27 cellular contexts compared by ENCODE assay signal in the genomic region with DNA sequence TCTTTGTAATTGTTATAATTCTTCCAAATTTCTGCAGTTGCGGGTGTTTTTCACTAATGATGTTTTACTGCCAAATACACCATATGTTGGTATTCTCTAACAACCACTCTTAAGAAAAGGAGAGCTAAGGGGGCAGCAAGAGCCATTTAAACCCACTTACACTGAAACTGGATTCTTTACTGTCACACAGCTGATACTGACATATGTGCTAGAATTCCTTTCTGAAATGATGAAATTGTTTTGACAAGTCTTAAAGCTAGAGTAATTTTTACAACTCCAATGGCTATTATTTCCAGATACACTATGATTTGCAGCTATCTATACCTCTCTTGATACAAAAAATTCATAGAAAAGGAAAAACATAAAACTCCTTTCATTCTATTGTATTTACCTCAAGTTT.
"Had no signal": no experiment of that assay in that cellular context is flagged by ENCODE, and none has a peak within 500 bp of the region (broad histone marks: within the 10 kb centered on the region; RNA-seq: fewer than 3 reads in every experiment).

No MANE protein-coding gene starts in this region.

- H3K27ac Mint-ChIP-seq: activated CD4-positive, alpha-beta T cell treated with anti-CD3 and anti-CD28 coated beads, Interleukin-2, amount 10 ng/mL, durations not matched to agents 24 days and 14 days; activated CD8-positive, alpha-beta T cell treated with anti-CD3 and anti-CD28 coated beads for 36 hours; activated naive CD4-positive, alpha-beta T cell treated with anti-CD3 and anti-CD28 coated beads, Interleukin-2, amount 50 U/mL, for 24 hours; activated naive CD8-positive, alpha-beta T cell treated with anti-CD3 and anti-CD28 coated beads, Interleukin-2, amount 10 ng/mL, durations not matched to agents 7 days and 5 days; activated T-cell treated with anti-CD3 and anti-CD28 coated beads, Interleukin-2, amount 50 U/mL, for 24 hours; activated T-helper 2 cell treated with anti-CD3 and anti-CD28 coated beads, Interferon-gamma antibody, Interleukin-2, Interleukin-4, amounts not matched to agents 10 μg/mL and 5 μg/mL and 100 μg/mL, durations not matched to agents 14 hours and 24 hours and 36 hours; T-helper 1 cell treated with Interleukin-12 subunit alpha and Interleukin-12 subunit beta and Interleukin-4 antibody, amounts not matched to agents 30 μg/mL and 1 μg/mL, for 36 hours; T-helper 2 cell treated with Interferon-gamma antibody and Interleukin-4, amounts not matched to agents 5 μg/mL and 100 μg/mL, for 36 hours had no signal

- H3K36me3 Mint-ChIP-seq: activated naive CD4-positive, alpha-beta T cell treated with anti-CD3 and anti-CD28 coated beads, Interleukin-2, amount 50 U/mL, for 24 hours; activated naive CD8-positive, alpha-beta T cell treated with anti-CD3 and anti-CD28 coated beads, Interleukin-2, amount 10 ng/mL, durations not matched to agents 7 days and 5 days had no signal

- H3K27me3 ChIP-seq: ascending aorta, cardiac muscle cell, SJCRH30 had no signal

- H3K27me3 Mint-ChIP-seq: activated CD4-positive, alpha-beta T cell treated with anti-CD3 and anti-CD28 coated beads, Interleukin-2, amount 10 ng/mL, durations not matched to agents 24 days and 14 days; activated CD8-positive, alpha-beta T cell treated with anti-CD3 and anti-CD28 coated beads for 36 hours; activated naive CD4-positive, alpha-beta T cell treated with anti-CD3 and anti-CD28 coated beads, Interleukin-2, amount 50 U/mL, for 24 hours; activated naive CD8-positive, alpha-beta T cell treated with anti-CD3 and anti-CD28 coated beads, Interleukin-2, amount 10 ng/mL, durations not matched to agents 7 days and 5 days; activated T-cell treated with anti-CD3 and anti-CD28 coated beads, Interleukin-2, amount 50 U/mL, for 24 hours; central memory CD8-positive, alpha-beta T cell had no signal

- H3K4me3 Mint-ChIP-seq: activated CD4-positive, alpha-beta T cell treated with anti-CD3 and anti-CD28 coated beads, Interleukin-2, amount 10 ng/mL, durations not matched to agents 24 days and 14 days; activated CD8-positive, alpha-beta T cell treated with anti-CD3 and anti-CD28 coated beads for 36 hours; activated naive CD4-positive, alpha-beta T cell treated with anti-CD3 and anti-CD28 coated beads, Interleukin-2, amount 50 U/mL, for 24 hours; activated naive CD8-positive, alpha-beta T cell treated with anti-CD3 and anti-CD28 coated beads, Interleukin-2, amount 10 ng/mL, durations not matched to agents 7 days and 5 days; activated T-cell treated with anti-CD3 and anti-CD28 coated beads, Interleukin-2, amount 50 U/mL, for 24 hours; central memory CD8-positive, alpha-beta T cell; T-helper 1 cell treated with Interleukin-12 subunit alpha and Interleukin-12 subunit beta and Interleukin-4 antibody, amounts not matched to agents 30 μg/mL and 1 μg/mL, for 36 hours; T-helper 2 cell treated with Interferon-gamma antibody and Interleukin-4, amounts not matched to agents 5 μg/mL and 100 μg/mL, for 36 hours had no signal

- H3K9me3 Mint-ChIP-seq: activated CD4-positive, alpha-beta T cell treated with anti-CD3 and anti-CD28 coated beads, Interleukin-2, amount 10 ng/mL, durations not matched to agents 24 days and 14 days; activated naive CD4-positive, alpha-beta T cell treated with anti-CD3 and anti-CD28 coated beads, Interleukin-2, amount 50 U/mL, for 24 hours had no signal

- H3K4me1 ChIP-seq: ascending aorta, SJCRH30 had no signal

- DNase-seq: activated CD4-positive, alpha-beta T cell treated with anti-CD3 and anti-CD28 coated beads, Interleukin-2, amount 10 ng/mL, durations not matched to agents 24 days and 14 days; activated CD4-positive, alpha-beta T cell treated with anti-CD3 and anti-CD28 coated beads, Interleukin-2, amount 50 U/mL, for 4 hours; activated CD8-positive, alpha-beta T cell treated with anti-CD3 and anti-CD28 coated beads for 36 hours; activated gamma-delta T cell; activated naive CD4-positive, alpha-beta T cell treated with Interleukin-2 at 50 U/mL for 16 hours; activated naive CD8-positive, alpha-beta T cell treated with anti-CD3 and anti-CD28 coated beads, Interleukin-2, amount 10 ng/mL, durations not matched to agents 7 days and 5 days; activated T-cell treated with anti-CD3 and anti-CD28 coated beads, Interleukin-2, amount 50 U/mL, for 24 hours; amygdala; NCI-H1105 treated with DMSO at 0.1 percent for 48 hours; NCI-H1436; NCI-H187; NCI-H2029 treated with DMSO at 0.1 percent for 48 hours; NCI-H2107; NCI-H345; NCI-H510A; SHP77; SJCRH30 had no signal

- H3K27ac ChIP-seq: ascending aorta, cardiac muscle cell, SJCRH30, SK-N-MC had no signal

- ATAC-seq: activated CD8-positive, alpha-beta T cell treated with anti-CD3 and anti-CD28 coated beads for 36 hours; K562; Panc1 had no signal

- H3K9me3 ChIP-seq: ascending aorta, SJCRH30 had no signal

- H3K36me3 ChIP-seq: ascending aorta, cardiac muscle cell, SJCRH30 had no signal

- H3K4me3 ChIP-seq: ascending aorta, cardiac muscle cell, K562, SJCRH30, SK-N-MC had no signal

- H3K4me1 Mint-ChIP-seq: activated CD4-positive, alpha-beta T cell treated with anti-CD3 and anti-CD28 coated beads, Interleukin-2, amount 10 ng/mL, durations not matched to agents 24 days and 14 days; activated naive CD4-positive, alpha-beta T cell treated with anti-CD3 and anti-CD28 coated beads, Interleukin-2, amount 50 U/mL, for 24 hours; activated naive CD8-positive, alpha-beta T cell treated with anti-CD3 and anti-CD28 coated beads, Interleukin-2, amount 10 ng/mL, durations not matched to agents 7 days and 5 days; central memory CD8-positive, alpha-beta T cell had no signal
